Comparison of ENCODE assay signal across 5 cellular contexts in the genomic region with DNA sequence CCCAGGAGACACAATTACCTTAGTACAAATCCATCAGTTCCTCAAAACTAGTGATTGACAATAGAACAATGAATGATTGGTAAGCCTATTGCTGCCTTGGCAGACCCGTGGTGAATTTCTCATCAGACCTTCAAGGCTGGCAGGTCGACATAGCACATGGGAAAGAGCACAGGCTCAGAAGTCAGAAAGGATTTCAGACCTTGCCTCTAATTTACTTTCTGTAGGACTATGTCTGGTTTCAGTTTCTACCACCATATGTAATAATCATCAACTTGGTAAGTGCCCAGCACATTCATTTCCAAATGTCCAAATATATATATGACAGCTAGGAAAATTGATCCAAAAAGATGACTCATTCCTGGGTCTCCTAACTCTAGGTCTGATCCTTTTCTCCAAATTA.
"Had no signal": no experiment of that assay in that cellular context is flagged by ENCODE, and none has a peak within 500 bp of the region (broad histone marks: within the 10 kb centered on the region; RNA-seq: fewer than 3 reads in every experiment).

No MANE protein-coding gene starts in this region.

- H3K4me2 ChIP-seq: GM23338 had no signal

- DNase-seq: H9, HCEC 1CT, KBM-7 had no signal

- H3K4me3 ChIP-seq: GM23338 had no signal

- ATAC-seq: GM23338, HepG2 had no signal

- H2AFZ ChIP-seq: GM23338 had no signal
